ENCODE assay signal across 17 cellular contexts in the genomic region with DNA sequence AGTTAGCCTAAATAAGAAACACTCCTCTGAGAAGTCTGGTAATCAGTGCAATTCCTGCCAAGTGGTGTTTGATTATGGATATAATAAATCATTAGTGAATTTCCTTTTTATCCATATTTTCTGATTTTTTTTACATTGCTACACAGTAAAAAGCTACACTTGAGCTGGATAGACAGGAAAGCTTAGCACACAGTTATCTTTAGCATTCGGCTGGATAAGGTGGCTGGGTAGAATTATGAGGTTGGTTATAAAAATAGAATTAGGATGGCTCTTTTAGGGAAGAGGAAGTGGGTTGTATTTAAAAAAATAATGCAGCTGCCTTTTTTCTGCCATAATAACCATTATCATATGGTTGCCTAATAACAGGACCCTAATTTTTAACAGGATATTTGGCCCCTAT.
"Had no signal": no experiment of that assay in that cellular context is flagged by ENCODE, and none has a peak within 500 bp of the region (broad histone marks: within the 10 kb centered on the region; RNA-seq: fewer than 3 reads in every experiment).

No MANE protein-coding gene starts in this region.

- H3K9me3 ChIP-seq: ovary, tibial nerve, vagina had no signal

- H3K4me3 Mint-ChIP-seq: activated T-helper 17 cell treated with anti-CD3 and anti-CD28 coated beads, Interleukin-2, amount 50 U/mL, for 72 hours; dendritic cell treated with granulocyte-macrophage colony-stimulating factor and Interleukin-4, amounts not matched to agents 40 ng/mL and 50 ng/mL, for 4 days; naive B cell; stimulated activated naive B cell treated with anti-CD40 and anti-IgM and Interleukin-4, amounts not matched to agents 10 μg/mL and 1 μg/mL and 100 μg/mL, for 72 hours had no signal

- H3K4me1 ChIP-seq: tibial nerve, vagina had no signal

- H3K27ac ChIP-seq: ovary, tibial nerve, vagina, WERI-Rb-1 had no signal

- H3K27ac Mint-ChIP-seq: activated T-helper 17 cell treated with anti-CD3 and anti-CD28 coated beads, Interleukin-2, amount 50 U/mL, for 72 hours; dendritic cell treated with granulocyte-macrophage colony-stimulating factor and Interleukin-4, amounts not matched to agents 40 ng/mL and 50 ng/mL, for 4 days; naive B cell; stimulated activated naive B cell treated with anti-CD40 and anti-IgM and Interleukin-4, amounts not matched to agents 10 μg/mL and 1 μg/mL and 100 μg/mL, for 72 hours had no signal

- ATAC-seq: activated T-helper 17 cell treated with anti-CD3 and anti-CD28 coated beads, Interleukin-2, amount 50 U/mL, for 72 hours; stimulated activated naive B cell treated with anti-CD40 and anti-IgM and Interleukin-4, amounts not matched to agents 10 μg/mL and 1 μg/mL and 100 μg/mL, for 72 hours had no signal

- H3K4me1 Mint-ChIP-seq: activated T-helper 17 cell treated with anti-CD3 and anti-CD28 coated beads, Interleukin-2, amount 50 U/mL, for 72 hours; naive B cell; stimulated activated naive B cell treated with anti-CD40 and anti-IgM and Interleukin-4, amounts not matched to agents 10 μg/mL and 1 μg/mL and 100 μg/mL, for 72 hours had no signal

- DNase-seq: activated CD4-positive, alpha-beta T cell treated with anti-CD3 and anti-CD28 coated beads, Interleukin-2, amount 50 U/mL, for 48 hours; activated naive CD4-positive, alpha-beta T cell treated with Interleukin-2 at 50 U/mL for 16 hours; anterior cingulate cortex; effector memory CD4-positive, alpha-beta T cell; foreskin fibroblast; glutamatergic neuron; midbrain; naive B cell; ovary; stimulated activated CD4-positive, alpha-beta T cell treated with anti-CD3 and anti-CD28 coated beads, Interleukin-15, amount 100 ng/mL, for 24 hours; stimulated activated CD4-positive, alpha-beta T cell treated with anti-CD3 and anti-CD28 coated beads, Interleukin-4, amount 100 ng/mL, for 1 hour; stimulated activated naive B cell treated with anti-CD40 and anti-IgM and Interleukin-4, amounts not matched to agents 10 μg/mL and 1 μg/mL and 100 μg/mL, for 72 hours; WERI-Rb-1 had no signal

- H3K27me3 Mint-ChIP-seq: activated T-helper 17 cell treated with anti-CD3 and anti-CD28 coated beads, Interleukin-2, amount 50 U/mL, for 72 hours; dendritic cell treated with granulocyte-macrophage colony-stimulating factor and Interleukin-4, amounts not matched to agents 40 ng/mL and 50 ng/mL, for 4 days; naive B cell; stimulated activated naive B cell treated with anti-CD40 and anti-IgM and Interleukin-4, amounts not matched to agents 10 μg/mL and 1 μg/mL and 100 μg/mL, for 72 hours had no signal

- H3K36me3 ChIP-seq: ovary, tibial nerve, vagina, WERI-Rb-1 had no signal

- H3K36me3 Mint-ChIP-seq: naive B cell; stimulated activated naive B cell treated with anti-CD40 and anti-IgM and Interleukin-4, amounts not matched to agents 10 μg/mL and 1 μg/mL and 100 μg/mL, for 72 hours had no signal

- H3K27me3 ChIP-seq: ovary, tibial nerve, vagina had no signal

- H3K4me3 ChIP-seq: ovary, tibial nerve, vagina had no signal
